In the genomic region with DNA sequence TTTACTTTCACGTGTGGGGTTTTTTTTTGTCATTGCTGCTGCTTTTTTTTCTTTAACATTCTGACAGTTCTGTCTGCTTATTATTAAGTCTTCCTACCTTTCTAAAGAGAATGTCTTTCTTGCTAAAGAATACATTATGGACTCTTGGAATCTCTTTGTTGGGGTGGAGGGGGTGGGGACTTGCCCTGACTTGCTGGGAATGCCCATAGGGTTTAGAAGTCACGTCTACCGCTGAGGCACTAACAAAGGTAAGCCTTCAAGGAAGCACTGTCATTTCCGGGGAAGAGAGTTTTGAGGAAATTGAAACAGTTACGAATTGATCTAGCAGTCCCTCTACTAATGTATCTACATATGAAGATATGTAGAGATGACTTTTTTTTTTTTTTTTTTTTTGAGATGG, we compare ENCODE assay signal across 9 cellular contexts. TPM values are rescaled to one million over a fixed set of nuclear protein-coding genes. Genes with fewer than 3 reads are reported as not detected.
DNase-seq lines count a peak whose midpoint lies in the region; ATAC-seq, FAIRE-seq and TF ChIP-seq lines count a peak whose summit lies in the region.
"Had no signal": no experiment of that assay in that cellular context is flagged by ENCODE, and none has a peak within 500 bp of the region (broad histone marks: within the 10 kb centered on the region; RNA-seq: fewer than 3 reads in every experiment).

No MANE protein-coding gene starts in this region.

- WGBS in esophagus squamous epithelium, 2 donors, result 4 to 17% methylated on average over 5 of the region's 5 CpGs

- H3K27ac ChIP-seq in esophagus squamous epithelium (peak overlapping the region in 3 of 4 donors; percentile 71 to 86 (median 71)), skeletal muscle tissue (ENCODE audit: low read depth, low read length) (peak overlapping the region; percentile 54)

- H3K4me1 Mint-ChIP-seq in T-helper 2 cell treated with Interferon-gamma antibody and Interleukin-4, amounts not matched to agents 5 μg/mL and 100 μg/mL, for 36 hours (ENCODE audit: low read depth), result peaks cover 61% of the 10 kb centered on the region

- H3K36me3 ChIP-seq in esophagus squamous epithelium (peaks cover 0 to 35% (median 7%) of the 10 kb centered on the region in 3 donors), skeletal muscle tissue (ENCODE audit: control insufficient read depth in 3 of 3, insufficient read depth in 3 of 3, low read length in 3 of 3) (peaks cover 26 to 31% (median 27%) of the 10 kb centered on the region in 3 donors), BE2C (no peaks in the 10 kb centered on the region)

- H3K4me1 ChIP-seq in esophagus squamous epithelium (peaks cover 46 to 67% (median 51%) of the 10 kb centered on the region in 3 donors), skeletal muscle tissue (ENCODE audit: control insufficient read depth in 3 of 3, insufficient read depth in 3 of 3, low read length in 3 of 3) (peaks cover 44 to 51% (median 46%) of the 10 kb centered on the region in 3 donors), BE2C (no peaks in the 10 kb centered on the region)

- no peak for TF ChIP-seq POLR2A in esophagus squamous epithelium (IDR thresholded peaks at IDR 0.05)

- intact Hi-C loops in esophagus squamous epithelium (cut with DNase I), result no loop called here

- no peak for ATAC-seq in GM19351 (IDR thresholded peaks at IDR 0.05; ENCODE audit: unreplicated experiment)

- no peaks in the 10 kb centered on the region for H3K9me3 Mint-ChIP-seq in T-helper 2 cell treated with Interferon-gamma antibody and Interleukin-4, amounts not matched to agents 5 μg/mL and 100 μg/mL, for 36 hours

- peak overlapping the region; percentile 91 for H3K27ac Mint-ChIP-seq in T-helper 2 cell treated with Interferon-gamma antibody and Interleukin-4, amounts not matched to agents 5 μg/mL and 100 μg/mL, for 36 hours

- H3K9me3 ChIP-seq in esophagus squamous epithelium (no peaks in the 10 kb centered on the region), skeletal muscle tissue (ENCODE audit: control insufficient read depth in 3 of 3, low read length in 3 of 3) (no peaks in the 10 kb centered on the region), BE2C (no peaks in the 10 kb centered on the region)

- peak overlapping the region; percentile 76 for H3K4me3 Mint-ChIP-seq in T-helper 2 cell treated with Interferon-gamma antibody and Interleukin-4, amounts not matched to agents 5 μg/mL and 100 μg/mL, for 36 hours

- DNase-seq in GM12864 (ENCODE audit: low read depth) (no peak), esophagus squamous epithelium (lab: John Stamatoyannopoulos, UW) (no peak), urothelium cell line (ENCODE audit: low spot score) (no peak), BE2C (no peak), NCI-H524 treated with DMSO at 0.1 percent for 48 hours (lab: John Stamatoyannopoulos, UW) (no peak)
- DNase-seq in T-helper 2 cell treated with Interferon-gamma antibody and Interleukin-4, amounts not matched to agents 5 μg/mL and 100 μg/mL, for 36 hours (ENCODE audit: low spot score), result peak; percentile 64

- H3K27me3 ChIP-seq in esophagus squamous epithelium (no peaks in the 10 kb centered on the region), skeletal muscle tissue (ENCODE audit: control insufficient read depth in 3 of 3, insufficient read depth in 3 of 3, low read length in 3 of 3) (no peaks in the 10 kb centered on the region), BE2C (no peaks in the 10 kb centered on the region)

- H3K4me3 ChIP-seq in GM12864 (ENCODE audit: low read depth, low read length) (peak overlapping the region; percentile 16; the same call in 1 of the 2 replicates), esophagus squamous epithelium (peak overlapping the region in 2 of 4 donors; percentile 24 to 53), skeletal muscle tissue (ENCODE audit: low read length in 3 of 3) (no peak overlapping the region), BE2C (ENCODE audit: low read depth, low read length) (no peak overlapping the region)

- H3K36me3 Mint-ChIP-seq in T-helper 2 cell treated with Interferon-gamma antibody and Interleukin-4, amounts not matched to agents 5 μg/mL and 100 μg/mL, for 36 hours (ENCODE audit: low read depth), result peaks cover 48% of the 10 kb centered on the region

- H3K27me3 Mint-ChIP-seq in T-helper 2 cell treated with Interferon-gamma antibody and Interleukin-4, amounts not matched to agents 5 μg/mL and 100 μg/mL, for 36 hours (ENCODE audit: low read depth), result no peaks in the 10 kb centered on the region

- no peak for FAIRE-seq in urothelium cell line (lab: Jason Lieb, UNC)

- no peak for TF ChIP-seq CTCF in GM12864 (IDR thresholded peaks at IDR 0.05; ENCODE audit: low read depth, low read length, missing control alignments)
- no peak for TF ChIP-seq CTCF in esophagus squamous epithelium (IDR thresholded peaks at IDR 0.05)
- no peak for TF ChIP-seq CTCF in BE2C (IDR thresholded peaks at IDR 0.05; ENCODE audit: low read depth, low read length)

- no peak overlapping the region for H3K9ac ChIP-seq in skeletal muscle tissue (ENCODE audit: low read depth in 1 of 3, low read length in 3 of 3)

RNA-seq across cellular contexts. Expression of gene CD99, which starts 19.4 kb away (rescaled TPM):
- 100 to 1,000 TPM in 3 of 4 donors, 10 to 100 TPM in 1; 79.9 to 251 (median 162) TPM for total RNA-seq in esophagus squamous epithelium
- total RNA-seq in skeletal muscle tissue, result 122 TPM
- polyA plus RNA-seq in BE2C (2012; ENCODE audit: insufficient read depth, insufficient read length, low read depth), result 0.99 TPM

RNA-seq across cellular contexts. Expression of gene XG, which starts 41.3 kb away (rescaled TPM):
- total RNA-seq in esophagus squamous epithelium (10 to 100 TPM in 2 of 4 donors, 1 to 10 TPM in 2; 8.0 to 16.9 (median 11.8) TPM), skeletal muscle tissue (3.1 TPM)
- polyA plus RNA-seq in BE2C (2012; ENCODE audit: insufficient read depth, insufficient read length, low read depth), result not detected
- total RNA-seq: epithelial cell of proximal tubule had no signal
